1 cellular context compared by ENCODE assay signal in the genomic region with DNA sequence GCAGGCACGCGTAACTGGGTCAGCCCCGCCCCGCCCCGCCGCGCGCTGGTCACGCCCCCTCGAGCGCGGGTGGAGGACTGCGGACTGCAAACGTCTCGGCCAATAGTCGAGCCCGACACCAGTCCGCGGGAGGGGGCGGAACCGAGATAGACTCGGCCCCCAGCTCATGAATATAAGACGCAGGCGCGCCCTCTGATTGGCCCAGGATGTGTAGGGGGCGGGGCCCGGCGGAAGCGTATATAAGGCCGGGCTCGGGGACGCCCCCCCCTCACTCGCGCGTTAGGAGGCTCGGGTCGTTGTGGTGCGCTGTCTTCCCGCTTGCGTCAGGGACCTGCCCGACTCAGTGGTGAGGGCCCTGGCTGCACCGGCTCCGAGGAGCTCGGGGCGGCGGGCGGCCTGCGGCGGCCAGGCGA.
TF ChIP-seq lines count a peak whose summit lies in the region.

A gene (plus strand): TSS at position 268 of the 413 bp plus-strand sequence. CDS start 1,602 bp downstream, outside the sequence.

TF ChIP-seq in H1, 55 proteins besides CTCF, POLR2A, EP300 and RAD21:
- TF ChIP-seq RFX5 (IDR thresholded peaks at IDR 0.05; ENCODE audit: borderline replicate concordance, low read depth, low read length) (no peak), ASH2L (IDR thresholded peaks at IDR 0.05; ENCODE audit: low read length) (no peak), RXRA (IDR thresholded peaks at IDR 0.05; ENCODE audit: insufficient read depth, low read depth, low read length) (no peak), RNF2 (IDR thresholded peaks at IDR 0.05; ENCODE audit: borderline replicate concordance, low read depth, low read length, missing control alignments, poor library complexity, severe bottlenecking) (no peak), GABPA (IDR thresholded peaks at IDR 0.05; ENCODE audit: borderline replicate concordance, insufficient read depth, low read length) (no peak), EZH2 (IDR thresholded peaks at IDR 0.05; ENCODE audit: low read depth, low read length, severe bottlenecking) (no peak), HDAC6 (IDR thresholded peaks at IDR 0.05; ENCODE audit: low read depth, low read length) (no peak), BCL11A (IDR thresholded peaks at IDR 0.05; ENCODE audit: low read depth in 2 of 2, low read length in 2 of 2) (no peak), ZNF274 (IDR thresholded peaks at IDR 0.05; ENCODE audit: borderline replicate concordance, extremely low read depth, low read length) (no peak), HDAC2 (IDR thresholded peaks at IDR 0.05; ENCODE audit: borderline replicate concordance in 1 of 2, low read depth in 2 of 2, low read length in 2 of 2) (no peak), GTF2F1 (IDR thresholded peaks at IDR 0.05; ENCODE audit: borderline replicate concordance, low read depth, low read length) (peak; percentile 91), SP1 (IDR thresholded peaks at IDR 0.05; ENCODE audit: low read depth, low read length) (peak; percentile 84), JUN (IDR thresholded peaks at IDR 0.05; ENCODE audit: low read depth, low read length) (no peak), SRF (IDR thresholded peaks at IDR 0.05; ENCODE audit: low read depth, low read length) (no peak), CBX5 (IDR thresholded peaks at IDR 0.05; ENCODE audit: low read depth, low read length) (no peak), BACH1 (IDR thresholded peaks at IDR 0.05; ENCODE audit: low read length) (peak; percentile 67; the same call in 1 of the 2 replicates), CTBP2 (IDR thresholded peaks at IDR 0.05; ENCODE audit: borderline replicate concordance, insufficient read depth, insufficient read length, low read length) (no peak), BRCA1 (IDR thresholded peaks at IDR 0.05; ENCODE audit: low read depth, low read length) (no peak), RBBP5 (IDR thresholded peaks at IDR 0.05; ENCODE audit: borderline replicate concordance, low read depth, low read length) (no peak), TAF1 (IDR thresholded peaks at IDR 0.05; ENCODE audit: low read depth, low read length) (peak; percentile 99), MAFK (IDR thresholded peaks at IDR 0.05; ENCODE audit: low read depth, low read length) (no peak), CHD1 (IDR thresholded peaks at IDR 0.05; ENCODE audit: low read depth, low read length) (peak; percentile 78; the same call in 1 of the 2 replicates), KDM4A (IDR thresholded peaks at IDR 0.05; ENCODE audit: low read depth, low read length, severe bottlenecking) (no peak), SAP30 (IDR thresholded peaks at IDR 0.05; ENCODE audit: insufficient read depth, insufficient replicate concordance, low read length) (no peak), TCF12 (IDR thresholded peaks at IDR 0.05; ENCODE audit: low read depth, low read length) (no peak), PHF8 (conservative IDR thresholded peaks at IDR 0.05; ENCODE audit: low read depth, low read length) (peak; percentile 93), KDM1A (IDR thresholded peaks at IDR 0.05; ENCODE audit: borderline replicate concordance, low read length) (no peak), NRF1 (IDR thresholded peaks at IDR 0.05; ENCODE audit: low read depth, low read length) (no peak; the same call in 1 of the 2 replicates), NANOG (IDR thresholded peaks at IDR 0.05; ENCODE audit: insufficient read depth, low read depth, low read length, poor library complexity, severe bottlenecking) (peak; percentile 49), CREB1 (IDR thresholded peaks at IDR 0.05) (no peak), CHD2 (IDR thresholded peaks at IDR 0.05; ENCODE audit: low read length) (peak; percentile 45; the same call in 1 of the 2 replicates), SP4 (IDR thresholded peaks at IDR 0.05; ENCODE audit: low read length) (no peak; the same call in 1 of the 2 replicates), SUZ12 (IDR thresholded peaks at IDR 0.05; ENCODE audit: low read length) (no peak), CEBPB (IDR thresholded peaks at IDR 0.05; ENCODE audit: low read depth, low read length) (no peak), SP2 (IDR thresholded peaks at IDR 0.05; ENCODE audit: low read length) (no peak), FOSL1 (IDR thresholded peaks at IDR 0.05; ENCODE audit: insufficient read depth, low read depth, low read length) (no peak), TAF7 (optimal IDR thresholded peaks at IDR 0.05; ENCODE audit: borderline replicate concordance, low read depth, low read length) (peak; percentile 98), EGR1 (IDR thresholded peaks at IDR 0.05; ENCODE audit: borderline replicate concordance, low read depth, low read length) (0 out of 2 replicates have a peak, but pooled peaks have one; percentile 39), YY1 (IDR thresholded peaks at IDR 0.05; ENCODE audit: low read depth, low read length) (no peak), CBX8 (IDR thresholded peaks at IDR 0.05; ENCODE audit: borderline replicate concordance, low read depth, low read length) (no peak), TEAD4 (IDR thresholded peaks at IDR 0.05; ENCODE audit: low read depth, low read length) (no peak), KDM5A (IDR thresholded peaks at IDR 0.05; ENCODE audit: low read length) (no peak), SIN3A (conservative IDR thresholded peaks at IDR 0.05 in 1 of 2, IDR thresholded peaks at IDR 0.05 in 1 of 2; ENCODE audit: low read depth in 1 of 2, low read length in 2 of 2) (no peak), POU5F1 (IDR thresholded peaks at IDR 0.05; ENCODE audit: low read depth, low read length) (no peak), TBP (IDR thresholded peaks at IDR 0.05; ENCODE audit: low read depth, low read length) (peak; percentile 97), SIX5 (IDR thresholded peaks at IDR 0.05; ENCODE audit: low read depth, low read length) (no peak), SIRT6 (IDR thresholded peaks at IDR 0.05; ENCODE audit: low read length) (no peak), JUND (IDR thresholded peaks at IDR 0.05; ENCODE audit: low read length) (no peak), POLR2AphosphoS5 (IDR thresholded peaks at IDR 0.05; ENCODE audit: low read depth, low read length) (peak; percentile 100)
- TF ChIP-seq, protein P1, sequence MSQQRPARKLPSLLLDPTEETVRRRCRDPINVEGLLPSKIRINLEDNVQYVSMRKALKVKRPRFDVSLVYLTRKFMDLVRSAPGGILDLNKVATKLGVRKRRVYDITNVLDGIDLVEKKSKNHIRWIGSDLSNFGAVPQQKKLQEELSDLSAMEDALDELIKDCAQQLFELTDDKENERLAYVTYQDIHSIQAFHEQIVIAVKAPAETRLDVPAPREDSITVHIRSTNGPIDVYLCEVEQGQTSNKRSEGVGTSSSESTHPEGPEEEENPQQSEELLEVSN (IDR thresholded peaks at IDR 0.05): no peak
- TF ChIP-seq, protein P2, sequence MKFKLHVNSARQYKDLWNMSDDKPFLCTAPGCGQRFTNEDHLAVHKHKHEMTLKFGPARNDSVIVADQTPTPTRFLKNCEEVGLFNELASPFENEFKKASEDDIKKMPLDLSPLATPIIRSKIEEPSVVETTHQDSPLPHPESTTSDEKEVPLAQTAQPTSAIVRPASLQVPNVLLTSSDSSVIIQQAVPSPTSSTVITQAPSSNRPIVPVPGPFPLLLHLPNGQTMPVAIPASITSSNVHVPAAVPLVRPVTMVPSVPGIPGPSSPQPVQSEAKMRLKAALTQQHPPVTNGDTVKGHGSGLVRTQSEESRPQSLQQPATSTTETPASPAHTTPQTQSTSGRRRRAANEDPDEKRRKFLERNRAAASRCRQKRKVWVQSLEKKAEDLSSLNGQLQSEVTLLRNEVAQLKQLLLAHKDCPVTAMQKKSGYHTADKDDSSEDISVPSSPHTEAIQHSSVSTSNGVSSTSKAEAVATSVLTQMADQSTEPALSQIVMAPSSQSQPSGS (IDR thresholded peaks at IDR 0.05; ENCODE audit: low read length): no peak
- TF ChIP-seq, protein P3, sequence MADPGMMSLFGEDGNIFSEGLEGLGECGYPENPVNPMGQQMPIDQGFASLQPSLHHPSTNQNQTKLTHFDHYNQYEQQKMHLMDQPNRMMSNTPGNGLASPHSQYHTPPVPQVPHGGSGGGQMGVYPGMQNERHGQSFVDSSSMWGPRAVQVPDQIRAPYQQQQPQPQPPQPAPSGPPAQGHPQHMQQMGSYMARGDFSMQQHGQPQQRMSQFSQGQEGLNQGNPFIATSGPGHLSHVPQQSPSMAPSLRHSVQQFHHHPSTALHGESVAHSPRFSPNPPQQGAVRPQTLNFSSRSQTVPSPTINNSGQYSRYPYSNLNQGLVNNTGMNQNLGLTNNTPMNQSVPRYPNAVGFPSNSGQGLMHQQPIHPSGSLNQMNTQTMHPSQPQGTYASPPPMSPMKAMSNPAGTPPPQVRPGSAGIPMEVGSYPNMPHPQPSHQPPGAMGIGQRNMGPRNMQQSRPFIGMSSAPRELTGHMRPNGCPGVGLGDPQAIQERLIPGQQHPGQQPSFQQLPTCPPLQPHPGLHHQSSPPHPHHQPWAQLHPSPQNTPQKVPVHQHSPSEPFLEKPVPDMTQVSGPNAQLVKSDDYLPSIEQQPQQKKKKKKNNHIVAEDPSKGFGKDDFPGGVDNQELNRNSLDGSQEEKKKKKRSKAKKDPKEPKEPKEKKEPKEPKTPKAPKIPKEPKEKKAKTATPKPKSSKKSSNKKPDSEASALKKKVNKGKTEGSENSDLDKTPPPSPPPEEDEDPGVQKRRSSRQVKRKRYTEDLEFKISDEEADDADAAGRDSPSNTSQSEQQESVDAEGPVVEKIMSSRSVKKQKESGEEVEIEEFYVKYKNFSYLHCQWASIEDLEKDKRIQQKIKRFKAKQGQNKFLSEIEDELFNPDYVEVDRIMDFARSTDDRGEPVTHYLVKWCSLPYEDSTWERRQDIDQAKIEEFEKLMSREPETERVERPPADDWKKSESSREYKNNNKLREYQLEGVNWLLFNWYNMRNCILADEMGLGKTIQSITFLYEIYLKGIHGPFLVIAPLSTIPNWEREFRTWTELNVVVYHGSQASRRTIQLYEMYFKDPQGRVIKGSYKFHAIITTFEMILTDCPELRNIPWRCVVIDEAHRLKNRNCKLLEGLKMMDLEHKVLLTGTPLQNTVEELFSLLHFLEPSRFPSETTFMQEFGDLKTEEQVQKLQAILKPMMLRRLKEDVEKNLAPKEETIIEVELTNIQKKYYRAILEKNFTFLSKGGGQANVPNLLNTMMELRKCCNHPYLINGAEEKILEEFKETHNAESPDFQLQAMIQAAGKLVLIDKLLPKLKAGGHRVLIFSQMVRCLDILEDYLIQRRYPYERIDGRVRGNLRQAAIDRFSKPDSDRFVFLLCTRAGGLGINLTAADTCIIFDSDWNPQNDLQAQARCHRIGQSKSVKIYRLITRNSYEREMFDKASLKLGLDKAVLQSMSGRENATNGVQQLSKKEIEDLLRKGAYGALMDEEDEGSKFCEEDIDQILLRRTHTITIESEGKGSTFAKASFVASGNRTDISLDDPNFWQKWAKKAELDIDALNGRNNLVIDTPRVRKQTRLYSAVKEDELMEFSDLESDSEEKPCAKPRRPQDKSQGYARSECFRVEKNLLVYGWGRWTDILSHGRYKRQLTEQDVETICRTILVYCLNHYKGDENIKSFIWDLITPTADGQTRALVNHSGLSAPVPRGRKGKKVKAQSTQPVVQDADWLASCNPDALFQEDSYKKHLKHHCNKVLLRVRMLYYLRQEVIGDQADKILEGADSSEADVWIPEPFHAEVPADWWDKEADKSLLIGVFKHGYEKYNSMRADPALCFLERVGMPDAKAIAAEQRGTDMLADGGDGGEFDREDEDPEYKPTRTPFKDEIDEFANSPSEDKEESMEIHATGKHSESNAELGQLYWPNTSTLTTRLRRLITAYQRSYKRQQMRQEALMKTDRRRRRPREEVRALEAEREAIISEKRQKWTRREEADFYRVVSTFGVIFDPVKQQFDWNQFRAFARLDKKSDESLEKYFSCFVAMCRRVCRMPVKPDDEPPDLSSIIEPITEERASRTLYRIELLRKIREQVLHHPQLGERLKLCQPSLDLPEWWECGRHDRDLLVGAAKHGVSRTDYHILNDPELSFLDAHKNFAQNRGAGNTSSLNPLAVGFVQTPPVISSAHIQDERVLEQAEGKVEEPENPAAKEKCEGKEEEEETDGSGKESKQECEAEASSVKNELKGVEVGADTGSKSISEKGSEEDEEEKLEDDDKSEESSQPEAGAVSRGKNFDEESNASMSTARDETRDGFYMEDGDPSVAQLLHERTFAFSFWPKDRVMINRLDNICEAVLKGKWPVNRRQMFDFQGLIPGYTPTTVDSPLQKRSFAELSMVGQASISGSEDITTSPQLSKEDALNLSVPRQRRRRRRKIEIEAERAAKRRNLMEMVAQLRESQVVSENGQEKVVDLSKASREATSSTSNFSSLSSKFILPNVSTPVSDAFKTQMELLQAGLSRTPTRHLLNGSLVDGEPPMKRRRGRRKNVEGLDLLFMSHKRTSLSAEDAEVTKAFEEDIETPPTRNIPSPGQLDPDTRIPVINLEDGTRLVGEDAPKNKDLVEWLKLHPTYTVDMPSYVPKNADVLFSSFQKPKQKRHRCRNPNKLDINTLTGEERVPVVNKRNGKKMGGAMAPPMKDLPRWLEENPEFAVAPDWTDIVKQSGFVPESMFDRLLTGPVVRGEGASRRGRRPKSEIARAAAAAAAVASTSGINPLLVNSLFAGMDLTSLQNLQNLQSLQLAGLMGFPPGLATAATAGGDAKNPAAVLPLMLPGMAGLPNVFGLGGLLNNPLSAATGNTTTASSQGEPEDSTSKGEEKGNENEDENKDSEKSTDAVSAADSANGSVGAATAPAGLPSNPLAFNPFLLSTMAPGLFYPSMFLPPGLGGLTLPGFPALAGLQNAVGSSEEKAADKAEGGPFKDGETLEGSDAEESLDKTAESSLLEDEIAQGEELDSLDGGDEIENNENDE (IDR thresholded peaks at IDR 0.05; ENCODE audit: insufficient replicate concordance, low read length): no peak
- TF ChIP-seq, protein P4, sequence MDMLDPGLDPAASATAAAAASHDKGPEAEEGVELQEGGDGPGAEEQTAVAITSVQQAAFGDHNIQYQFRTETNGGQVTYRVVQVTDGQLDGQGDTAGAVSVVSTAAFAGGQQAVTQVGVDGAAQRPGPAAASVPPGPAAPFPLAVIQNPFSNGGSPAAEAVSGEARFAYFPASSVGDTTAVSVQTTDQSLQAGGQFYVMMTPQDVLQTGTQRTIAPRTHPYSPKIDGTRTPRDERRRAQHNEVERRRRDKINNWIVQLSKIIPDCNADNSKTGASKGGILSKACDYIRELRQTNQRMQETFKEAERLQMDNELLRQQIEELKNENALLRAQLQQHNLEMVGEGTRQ (IDR thresholded peaks at IDR 0.05; ENCODE audit: low read length): no peak
- TF ChIP-seq, protein P5, sequence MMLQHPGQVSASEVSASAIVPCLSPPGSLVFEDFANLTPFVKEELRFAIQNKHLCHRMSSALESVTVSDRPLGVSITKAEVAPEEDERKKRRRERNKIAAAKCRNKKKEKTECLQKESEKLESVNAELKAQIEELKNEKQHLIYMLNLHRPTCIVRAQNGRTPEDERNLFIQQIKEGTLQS (IDR thresholded peaks at IDR 0.05; ENCODE audit: insufficient read depth, low read depth, low read length): no peak
- TF ChIP-seq, protein P6, sequence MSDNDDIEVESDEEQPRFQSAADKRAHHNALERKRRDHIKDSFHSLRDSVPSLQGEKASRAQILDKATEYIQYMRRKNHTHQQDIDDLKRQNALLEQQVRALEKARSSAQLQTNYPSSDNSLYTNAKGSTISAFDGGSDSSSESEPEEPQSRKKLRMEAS (IDR thresholded peaks at IDR 0.05): no peak
